8 cellular contexts compared by ENCODE assay signal in genomic region chr22:36350751-36351594, GRCh38. TPM values are rescaled to one million over a fixed set of nuclear protein-coding genes. Genes with fewer than 3 reads are reported as not detected.
DNase-seq lines count a peak whose midpoint lies in the region; ATAC-seq and TF ChIP-seq lines count a peak whose summit lies in the region.

No MANE protein-coding gene starts in this region.

- DNase-seq in naive B cell: no peak
- DNase-seq in DMS 273 (lab: John Stamatoyannopoulos, UW; ENCODE audit: unreplicated experiment): no peak
- no peak for DNase-seq in HT-29 (ENCODE audit: low spot score)
- DNase-seq in germinal center (ENCODE audit: low spot score): no peak
- no peak for DNase-seq in central memory CD4-positive, alpha-beta T cell

- no peaks in the 10 kb centered on the region for H3K9me3 Mint-ChIP-seq in dendritic cell treated with granulocyte-macrophage colony-stimulating factor and Interleukin-4, amounts not matched to agents 40 ng/mL and 50 ng/mL, for 4 days
- H3K9me3 Mint-ChIP-seq in naive B cell: no peaks in the 10 kb centered on the region

- 0 out of 2 replicates have a peak overlapping the region, but pooled peaks have one; percentile 12 for H3K27ac ChIP-seq in 22Rv1

- H3K27ac Mint-ChIP-seq in dendritic cell treated with granulocyte-macrophage colony-stimulating factor and Interleukin-4, amounts not matched to agents 40 ng/mL and 50 ng/mL, for 4 days: peak overlapping the region; percentile 75
- peak overlapping the region in 5 of 6 donors; percentile 70 to 95 (median 90) for H3K27ac Mint-ChIP-seq in naive B cell

- TF ChIP-seq RAD21 in Ishikawa (IDR thresholded peaks at IDR 0.05; ENCODE audit: low read depth): no peak

- no peak for ATAC-seq in naive B cell (ENCODE audit: low read depth in 2 of 2)

- no peak for TF ChIP-seq CTCF in 22Rv1 (IDR thresholded peaks at IDR 0.05)

- intact Hi-C loops in dendritic cell treated with granulocyte-macrophage colony-stimulating factor and Interleukin-4, amounts not matched to agents 40 ng/mL and 50 ng/mL, for 4 days (cut with micrococcal nuclease): no loop called here

- no peaks in the 10 kb centered on the region for H3K27me3 Mint-ChIP-seq in dendritic cell treated with granulocyte-macrophage colony-stimulating factor and Interleukin-4, amounts not matched to agents 40 ng/mL and 50 ng/mL, for 4 days
- no peaks in the 10 kb centered on the region for H3K27me3 Mint-ChIP-seq in naive B cell

- H3K4me3 Mint-ChIP-seq in dendritic cell treated with granulocyte-macrophage colony-stimulating factor and Interleukin-4, amounts not matched to agents 40 ng/mL and 50 ng/mL, for 4 days: no peak overlapping the region
- H3K4me3 Mint-ChIP-seq in naive B cell: peak overlapping the region in 2 of 8 donors; percentile 46 to 51

- peaks cover 79% of the 10 kb centered on the region for H3K4me1 Mint-ChIP-seq in dendritic cell treated with granulocyte-macrophage colony-stimulating factor and Interleukin-4, amounts not matched to agents 40 ng/mL and 50 ng/mL, for 4 days (ENCODE audit: low read depth)
- peaks cover 43 to 83% (median 68%) of the 10 kb centered on the region in 3 donors for H3K4me1 Mint-ChIP-seq in naive B cell

- H3K36me3 Mint-ChIP-seq in dendritic cell treated with granulocyte-macrophage colony-stimulating factor and Interleukin-4, amounts not matched to agents 40 ng/mL and 50 ng/mL, for 4 days (ENCODE audit: low read depth): peaks cover 74% of the 10 kb centered on the region
- peaks cover 0 to 6% of the 10 kb centered on the region in 2 donors for H3K36me3 Mint-ChIP-seq in naive B cell

- no peak for TF ChIP-seq EP300 in Ishikawa (IDR thresholded peaks at IDR 0.05; ENCODE audit: borderline replicate concordance)

TF ChIP-seq in Ishikawa, 13 proteins besides CTCF, POLR2A, EP300 and RAD21:
- TF ChIP-seq MAX (IDR thresholded peaks at IDR 0.05) (no peak), CEBPB (IDR thresholded peaks at IDR 0.05) (no peak), TEAD4 (IDR thresholded peaks at IDR 0.05) (no peak), NFIC (IDR thresholded peaks at IDR 0.05) (peak; percentile 62), TCF12 (IDR thresholded peaks at IDR 0.05; ENCODE audit: low read depth) (no peak), CREB1 (IDR thresholded peaks at IDR 0.05; ENCODE audit: low read depth) (no peak), USF1 (IDR thresholded peaks at IDR 0.05) (no peak), TAF1 (IDR thresholded peaks at IDR 0.05; ENCODE audit: low read depth) (no peak), REST (IDR thresholded peaks at IDR 0.05; ENCODE audit: low read depth) (no peak), YY1 (IDR thresholded peaks at IDR 0.05; ENCODE audit: low read depth) (no peak), ZBTB7A (IDR thresholded peaks at IDR 0.05; ENCODE audit: low read depth) (0 out of 2 replicates have a peak, but pooled peaks have one; percentile 50), FOXM1 (IDR thresholded peaks at IDR 0.05; ENCODE audit: borderline replicate concordance, low read depth) (no peak), EGR1 (IDR thresholded peaks at IDR 0.05) (no peak)

RNA-seq across cellular contexts. Expression of gene MYH9, which starts 36.8 kb away (rescaled TPM):
- polyA plus RNA-seq in naive B cell (ENCODE audit: low read depth in 6 of 6): 100 to 1,000 TPM in 1 of 6 donors, 10 to 100 TPM in 5; 17.3 to 255 (median 64.5) TPM
- 258 and 259 TPM in 2 replicates for total RNA-seq in HT-29 (2014; rRNA removed; shearing (Covaris generic))
